Comparison of ENCODE assay signal across 16 cellular contexts in the genomic region with DNA sequence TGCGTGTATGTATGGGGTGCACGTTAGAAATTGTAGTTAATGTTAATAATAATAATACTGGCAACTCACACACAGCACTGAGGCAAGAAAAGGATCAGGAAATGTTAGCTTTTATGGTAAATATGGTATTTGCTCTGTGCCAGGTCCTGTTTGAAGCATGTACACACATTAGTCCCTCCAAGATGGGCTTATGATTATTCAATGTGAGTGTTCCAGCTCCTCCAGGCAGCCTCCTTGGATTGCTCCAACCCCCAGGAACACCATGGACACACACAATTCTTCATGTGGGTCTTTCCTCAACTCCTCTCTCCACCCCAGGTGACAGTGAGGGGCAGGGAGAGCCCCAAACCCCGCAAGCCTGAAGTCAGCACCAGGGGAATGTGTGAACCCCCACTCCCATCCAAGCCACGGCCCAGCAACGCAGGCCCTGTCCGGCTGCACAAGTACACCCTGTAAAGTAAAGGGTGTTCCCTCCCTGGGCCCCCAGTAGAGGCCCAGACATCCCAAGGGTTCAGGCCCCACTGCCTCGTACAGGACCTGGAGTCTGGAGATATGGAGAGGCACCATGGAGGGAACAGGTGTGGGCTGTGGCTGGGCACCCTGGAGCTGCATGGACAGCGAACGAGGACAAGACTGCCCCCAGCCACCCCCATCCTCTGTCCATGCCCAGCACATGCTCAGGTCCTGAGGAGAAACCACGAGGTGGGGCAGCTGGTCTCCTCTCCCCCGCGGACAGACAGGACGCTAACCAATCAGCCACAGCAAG.
"Had no signal": no experiment of that assay in that cellular context is flagged by ENCODE, and none has a peak within 500 bp of the region (broad histone marks: within the 10 kb centered on the region; RNA-seq: fewer than 3 reads in every experiment).

No MANE protein-coding gene starts in this region.

- H3K4me3 ChIP-seq: neural progenitor cell, pancreas, suprapubic skin, upper lobe of right lung had no signal

- H3K36me3 ChIP-seq: neural progenitor cell, pancreas, suprapubic skin, upper lobe of right lung had no signal

- ATAC-seq: activated CD8-positive, alpha-beta memory T cell treated with anti-CD3 and anti-CD28 coated beads, Interleukin-2, amount 10 ng/mL, durations not matched to agents 7 days and 5 days; SK-N-SH treated with all-trans-retinoic acid at 6 μM for 48 hours; upper lobe of right lung had no signal

- H2AFZ ChIP-seq: neural progenitor cell had no signal

- H3K4me1 ChIP-seq: pancreas had no signal

- H3K4me2 ChIP-seq: neural progenitor cell had no signal

- DNase-seq: activated CD4-positive, alpha-beta T cell treated with anti-CD3 and anti-CD28 coated beads, Interleukin-2, amount 50 U/mL, for 4 hours; activated CD8-positive, alpha-beta memory T cell treated with anti-CD3 and anti-CD28 coated beads, Interleukin-2, amount 10 ng/mL, durations not matched to agents 7 days and 5 days; activated effector memory CD4-positive, alpha-beta T cell treated with anti-CD3 and anti-CD28 coated beads, Interleukin-2, amount 50 U/mL, for 16 hours; activated T-cell treated with anti-CD3 and anti-CD28 coated beads, Interleukin-2, amount 50 U/mL, for 24 hours; stimulated activated CD4-positive, alpha-beta T cell treated with anti-CD3 and anti-CD28 coated beads, Interleukin-1b, Interleukin-23, amount 100 ng/mL, for 48 hours; stimulated activated naive CD4-positive, alpha-beta T cell; upper lobe of right lung had no signal

- H3K27ac Mint-ChIP-seq: activated CD8-positive, alpha-beta memory T cell treated with anti-CD3 and anti-CD28 coated beads, Interleukin-2, amount 10 ng/mL, durations not matched to agents 7 days and 5 days; activated T-cell treated with anti-CD3 and anti-CD28 coated beads, Interleukin-2, amount 50 U/mL, for 24 hours; neural progenitor cell; T-helper 1 cell treated with Interleukin-12 subunit alpha and Interleukin-12 subunit beta and Interleukin-4 antibody, amounts not matched to agents 30 μg/mL and 1 μg/mL, for 36 hours had no signal

- H3K9me3 Mint-ChIP-seq: activated T-cell treated with anti-CD3 and anti-CD28 coated beads, Interleukin-2, amount 50 U/mL, for 24 hours; T-helper 1 cell treated with Interleukin-12 subunit alpha and Interleukin-12 subunit beta and Interleukin-4 antibody, amounts not matched to agents 30 μg/mL and 1 μg/mL, for 36 hours had no signal

- H3K27me3 ChIP-seq: neural progenitor cell, pancreas, suprapubic skin, upper lobe of right lung had no signal

- FAIRE-seq: frontal cortex, keratinocyte, pancreas, TTC549 had no signal

- H3K9me3 ChIP-seq: pancreas, suprapubic skin, upper lobe of right lung had no signal

- H3K4me3 Mint-ChIP-seq: activated CD8-positive, alpha-beta memory T cell treated with anti-CD3 and anti-CD28 coated beads, Interleukin-2, amount 10 ng/mL, durations not matched to agents 7 days and 5 days; activated naive CD8-positive, alpha-beta T cell; activated T-cell treated with anti-CD3 and anti-CD28 coated beads, Interleukin-2, amount 50 U/mL, for 24 hours; neural progenitor cell; T-helper 1 cell treated with Interleukin-12 subunit alpha and Interleukin-12 subunit beta and Interleukin-4 antibody, amounts not matched to agents 30 μg/mL and 1 μg/mL, for 36 hours had no signal

- H3K27me3 Mint-ChIP-seq: activated CD8-positive, alpha-beta memory T cell treated with anti-CD3 and anti-CD28 coated beads, Interleukin-2, amount 10 ng/mL, durations not matched to agents 7 days and 5 days; activated naive CD8-positive, alpha-beta T cell; activated T-cell treated with anti-CD3 and anti-CD28 coated beads, Interleukin-2, amount 50 U/mL, for 24 hours had no signal

- H3K27ac ChIP-seq: neural progenitor cell, pancreas, suprapubic skin, upper lobe of right lung had no signal

- H3K36me3 Mint-ChIP-seq: activated CD8-positive, alpha-beta memory T cell treated with anti-CD3 and anti-CD28 coated beads, Interleukin-2, amount 10 ng/mL, durations not matched to agents 7 days and 5 days had no signal

- H3K9ac ChIP-seq: neural progenitor cell had no signal
